1 cellular context compared by ENCODE assay signal in genomic region chr4:69458184-69458826, GRCh38.
A peak's percentile ranks its signal among the peaks of the same experiment; 100 is the strongest.
TF ChIP-seq lines count a peak whose summit lies in the region.

No MANE protein-coding gene starts in this region.

TF ChIP-seq in HepG2, 621 proteins besides CTCF, POLR2A, EP300 and RAD21 (continued from another document and continues in another):
- TF ChIP-seq, protein P1, sequence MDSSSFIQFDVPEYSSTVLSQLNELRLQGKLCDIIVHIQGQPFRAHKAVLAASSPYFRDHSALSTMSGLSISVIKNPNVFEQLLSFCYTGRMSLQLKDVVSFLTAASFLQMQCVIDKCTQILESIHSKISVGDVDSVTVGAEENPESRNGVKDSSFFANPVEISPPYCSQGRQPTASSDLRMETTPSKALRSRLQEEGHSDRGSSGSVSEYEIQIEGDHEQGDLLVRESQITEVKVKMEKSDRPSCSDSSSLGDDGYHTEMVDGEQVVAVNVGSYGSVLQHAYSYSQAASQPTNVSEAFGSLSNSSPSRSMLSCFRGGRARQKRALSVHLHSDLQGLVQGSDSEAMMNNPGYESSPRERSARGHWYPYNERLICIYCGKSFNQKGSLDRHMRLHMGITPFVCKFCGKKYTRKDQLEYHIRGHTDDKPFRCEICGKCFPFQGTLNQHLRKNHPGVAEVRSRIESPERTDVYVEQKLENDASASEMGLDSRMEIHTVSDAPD (CRISPR knock-in tag; IDR thresholded peaks at IDR 0.05), result no peak
- TF ChIP-seq NPAS2 (CRISPR knock-in tag; IDR thresholded peaks at IDR 0.05; ENCODE audit: borderline replicate concordance) (no peak), ZNF414 (CRISPR knock-in tag; IDR thresholded peaks at IDR 0.05) (0 out of 2 replicates have a peak, but pooled peaks have one; percentile 41), GFI1 (CRISPR knock-in tag; IDR thresholded peaks at IDR 0.05; ENCODE audit: borderline replicate concordance) (0 out of 2 replicates have a peak, but pooled peaks have one; percentile 26), PHB2 (IDR thresholded peaks at IDR 0.05; ENCODE audit: partially characterized antibody) (no peak), ZNF234 (CRISPR knock-in tag; conservative IDR thresholded peaks at IDR 0.05) (no peak), KAT2B (IDR thresholded peaks at IDR 0.05; ENCODE audit: borderline replicate concordance, low read depth, low read length) (no peak), ZBTB42 (CRISPR knock-in tag; IDR thresholded peaks at IDR 0.05) (no peak), SRSF1 (optimal IDR thresholded peaks at IDR 0.05; ENCODE audit: low read depth, low read length) (no peak), PPARG (CRISPR knock-in tag; conservative IDR thresholded peaks at IDR 0.05) (peak; percentile 75; the same call in 1 of the 2 replicates), PTBP1 (IDR thresholded peaks at IDR 0.05; ENCODE audit: low read depth, low read length, poor library complexity, severe bottlenecking) (no peak), ZNF761 (CRISPR knock-in tag; conservative IDR thresholded peaks at IDR 0.05) (no peak), NFE2 (CRISPR knock-in tag; IDR thresholded peaks at IDR 0.05) (no peak), ZNF138 (CRISPR knock-in tag; IDR thresholded peaks at IDR 0.05; ENCODE audit: low read depth) (no peak), NR2F6 (IDR thresholded peaks at IDR 0.05) (peak; percentile 98), NR2F6 (CRISPR knock-in tag; IDR thresholded peaks at IDR 0.05) (peak; percentile 97), MTF2 (CRISPR knock-in tag; IDR thresholded peaks at IDR 0.05; ENCODE audit: borderline replicate concordance) (no peak), MEF2D (CRISPR knock-in tag; IDR thresholded peaks at IDR 0.05) (no peak), AKNA (CRISPR knock-in tag; IDR thresholded peaks at IDR 0.05; ENCODE audit: borderline replicate concordance) (no peak), REXO4 (CRISPR knock-in tag; IDR thresholded peaks at IDR 0.05; ENCODE audit: borderline replicate concordance) (no peak), ZNF275 (CRISPR knock-in tag; IDR thresholded peaks at IDR 0.05; ENCODE audit: borderline replicate concordance) (no peak), FOXA1 (IDR thresholded peaks at IDR 0.05) (no peak), FOXA1 (CRISPR knock-in tag; IDR thresholded peaks at IDR 0.05) (peak; percentile 47; the same call in 1 of the 2 replicates), MYNN (CRISPR knock-in tag; IDR thresholded peaks at IDR 0.05; ENCODE audit: low read depth) (no peak), ZBTB46 (CRISPR knock-in tag; IDR thresholded peaks at IDR 0.05; ENCODE audit: borderline replicate concordance) (no peak), AHR (CRISPR knock-in tag; IDR thresholded peaks at IDR 0.05) (no peak), NR2C2 (CRISPR knock-in tag; IDR thresholded peaks at IDR 0.05; ENCODE audit: borderline replicate concordance) (peak; percentile 90), ZC3H4 (CRISPR knock-in tag; IDR thresholded peaks at IDR 0.05; ENCODE audit: borderline replicate concordance) (no peak), TRIM24 (CRISPR knock-in tag; IDR thresholded peaks at IDR 0.05) (peak; percentile 82; the same call in 1 of the 2 replicates), GATAD2A (CRISPR knock-in tag; IDR thresholded peaks at IDR 0.05) (peak; percentile 94), ZNF839 (CRISPR knock-in tag; IDR thresholded peaks at IDR 0.05; ENCODE audit: borderline replicate concordance) (no peak), ZNF879 (CRISPR knock-in tag; IDR thresholded peaks at IDR 0.05) (no peak), ZBTB38 (CRISPR knock-in tag; IDR thresholded peaks at IDR 0.05) (no peak), ZNF451 (CRISPR knock-in tag; IDR thresholded peaks at IDR 0.05) (no peak), SATB2 (CRISPR knock-in tag; IDR thresholded peaks at IDR 0.05) (no peak), HNF4G (IDR thresholded peaks at IDR 0.05; ENCODE audit: borderline replicate concordance, low read depth, low read length) (peak; percentile 88), HNF4G (CRISPR knock-in tag; IDR thresholded peaks at IDR 0.05; ENCODE audit: borderline replicate concordance, low read depth) (peak; percentile 54; the same call in 1 of the 2 replicates), ZNF577 (CRISPR knock-in tag; IDR thresholded peaks at IDR 0.05; ENCODE audit: borderline replicate concordance, low read depth) (no peak)
- TF ChIP-seq, protein P2, sequence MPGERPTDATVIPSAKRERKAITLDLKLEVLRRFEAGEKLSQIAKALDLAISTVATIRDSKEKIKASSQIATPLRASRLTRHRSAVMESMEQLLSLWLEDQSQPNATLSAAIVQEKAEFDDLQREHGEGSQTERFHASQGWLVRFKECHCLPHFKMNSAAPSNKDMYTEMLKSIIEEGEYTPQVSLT (CRISPR knock-in tag; IDR thresholded peaks at IDR 0.05; ENCODE audit: borderline replicate concordance, low read depth), result no peak
- TF ChIP-seq, protein P3, sequence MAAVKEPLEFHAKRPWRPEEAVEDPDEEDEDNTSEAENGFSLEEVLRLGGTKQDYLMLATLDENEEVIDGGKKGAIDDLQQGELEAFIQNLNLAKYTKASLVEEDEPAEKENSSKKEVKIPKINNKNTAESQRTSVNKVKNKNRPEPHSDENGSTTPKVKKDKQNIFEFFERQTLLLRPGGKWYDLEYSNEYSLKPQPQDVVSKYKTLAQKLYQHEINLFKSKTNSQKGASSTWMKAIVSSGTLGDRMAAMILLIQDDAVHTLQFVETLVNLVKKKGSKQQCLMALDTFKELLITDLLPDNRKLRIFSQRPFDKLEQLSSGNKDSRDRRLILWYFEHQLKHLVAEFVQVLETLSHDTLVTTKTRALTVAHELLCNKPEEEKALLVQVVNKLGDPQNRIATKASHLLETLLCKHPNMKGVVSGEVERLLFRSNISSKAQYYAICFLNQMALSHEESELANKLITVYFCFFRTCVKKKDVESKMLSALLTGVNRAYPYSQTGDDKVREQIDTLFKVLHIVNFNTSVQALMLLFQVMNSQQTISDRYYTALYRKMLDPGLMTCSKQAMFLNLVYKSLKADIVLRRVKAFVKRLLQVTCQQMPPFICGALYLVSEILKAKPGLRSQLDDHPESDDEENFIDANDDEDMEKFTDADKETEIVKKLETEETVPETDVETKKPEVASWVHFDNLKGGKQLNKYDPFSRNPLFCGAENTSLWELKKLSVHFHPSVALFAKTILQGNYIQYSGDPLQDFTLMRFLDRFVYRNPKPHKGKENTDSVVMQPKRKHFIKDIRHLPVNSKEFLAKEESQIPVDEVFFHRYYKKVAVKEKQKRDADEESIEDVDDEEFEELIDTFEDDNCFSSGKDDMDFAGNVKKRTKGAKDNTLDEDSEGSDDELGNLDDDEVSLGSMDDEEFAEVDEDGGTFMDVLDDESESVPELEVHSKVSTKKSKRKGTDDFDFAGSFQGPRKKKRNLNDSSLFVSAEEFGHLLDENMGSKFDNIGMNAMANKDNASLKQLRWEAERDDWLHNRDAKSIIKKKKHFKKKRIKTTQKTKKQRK (IDR thresholded peaks at IDR 0.05; ENCODE audit: low read length), result no peak
- TF ChIP-seq, protein P4, sequence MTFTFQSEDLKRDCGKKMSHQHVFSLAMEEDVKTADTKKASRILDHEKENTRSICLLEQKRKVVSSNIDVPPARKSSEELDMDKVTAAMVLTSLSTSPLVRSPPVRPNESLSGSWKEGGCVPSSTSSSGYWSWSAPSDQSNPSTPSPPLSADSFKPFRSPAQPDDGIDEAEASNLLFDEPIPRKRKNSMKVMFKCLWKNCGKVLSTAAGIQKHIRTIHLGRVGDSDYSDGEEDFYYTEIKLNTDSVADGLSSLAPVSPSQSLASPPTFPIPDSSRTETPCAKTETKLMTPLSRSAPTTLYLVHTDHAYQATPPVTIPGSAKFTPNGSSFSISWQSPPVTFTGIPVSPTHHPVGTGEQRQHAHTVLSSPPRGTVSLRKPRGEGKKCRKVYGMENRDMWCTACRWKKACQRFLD (CRISPR knock-in tag; IDR thresholded peaks at IDR 0.05; ENCODE audit: borderline replicate concordance), result no peak
- TF ChIP-seq, protein P5, sequence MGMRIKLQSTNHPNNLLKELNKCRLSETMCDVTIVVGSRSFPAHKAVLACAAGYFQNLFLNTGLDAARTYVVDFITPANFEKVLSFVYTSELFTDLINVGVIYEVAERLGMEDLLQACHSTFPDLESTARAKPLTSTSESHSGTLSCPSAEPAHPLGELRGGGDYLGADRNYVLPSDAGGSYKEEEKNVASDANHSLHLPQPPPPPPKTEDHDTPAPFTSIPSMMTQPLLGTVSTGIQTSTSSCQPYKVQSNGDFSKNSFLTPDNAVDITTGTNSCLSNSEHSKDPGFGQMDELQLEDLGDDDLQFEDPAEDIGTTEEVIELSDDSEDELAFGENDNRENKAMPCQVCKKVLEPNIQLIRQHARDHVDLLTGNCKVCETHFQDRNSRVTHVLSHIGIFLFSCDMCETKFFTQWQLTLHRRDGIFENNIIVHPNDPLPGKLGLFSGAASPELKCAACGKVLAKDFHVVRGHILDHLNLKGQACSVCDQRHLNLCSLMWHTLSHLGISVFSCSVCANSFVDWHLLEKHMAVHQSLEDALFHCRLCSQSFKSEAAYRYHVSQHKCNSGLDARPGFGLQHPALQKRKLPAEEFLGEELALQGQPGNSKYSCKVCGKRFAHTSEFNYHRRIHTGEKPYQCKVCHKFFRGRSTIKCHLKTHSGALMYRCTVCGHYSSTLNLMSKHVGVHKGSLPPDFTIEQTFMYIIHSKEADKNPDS (CRISPR knock-in tag; IDR thresholded peaks at IDR 0.05), result no peak
- TF ChIP-seq, protein P6, sequence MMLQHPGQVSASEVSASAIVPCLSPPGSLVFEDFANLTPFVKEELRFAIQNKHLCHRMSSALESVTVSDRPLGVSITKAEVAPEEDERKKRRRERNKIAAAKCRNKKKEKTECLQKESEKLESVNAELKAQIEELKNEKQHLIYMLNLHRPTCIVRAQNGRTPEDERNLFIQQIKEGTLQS (CRISPR knock-in tag; IDR thresholded peaks at IDR 0.05), result no peak
- TF ChIP-seq, protein P7, sequence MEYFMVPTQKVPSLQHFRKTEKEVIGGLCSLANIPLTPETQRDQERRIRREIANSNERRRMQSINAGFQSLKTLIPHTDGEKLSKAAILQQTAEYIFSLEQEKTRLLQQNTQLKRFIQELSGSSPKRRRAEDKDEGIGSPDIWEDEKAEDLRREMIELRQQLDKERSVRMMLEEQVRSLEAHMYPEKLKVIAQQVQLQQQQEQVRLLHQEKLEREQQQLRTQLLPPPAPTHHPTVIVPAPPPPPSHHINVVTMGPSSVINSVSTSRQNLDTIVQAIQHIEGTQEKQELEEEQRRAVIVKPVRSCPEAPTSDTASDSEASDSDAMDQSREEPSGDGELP (IDR thresholded peaks at IDR 0.05; ENCODE audit: borderline replicate concordance, low read depth), result no peak
